In genomic region chr5:173312821-173313220, GRCh38 we compare ENCODE assay signal across 26 cellular contexts.
"Had no signal": no experiment of that assay in that cellular context is flagged by ENCODE, and none has a peak within 500 bp of the region (broad histone marks: within the 10 kb centered on the region; RNA-seq: fewer than 3 reads in every experiment).

No MANE protein-coding gene starts in this region.

- H3K4me1 Mint-ChIP-seq: T-cell had no signal

- H3K9me3 ChIP-seq: body of pancreas had no signal

- H3K27ac Mint-ChIP-seq: activated CD8-positive, alpha-beta T cell treated with anti-CD3 and anti-CD28 coated beads for 36 hours; activated T-cell treated with anti-CD3 and anti-CD28 coated beads, Interleukin-2, amount 50 U/mL, for 72 hours; activated T-helper 2 cell treated with anti-CD3 and anti-CD28 coated beads, Interferon-gamma antibody, Interleukin-2, Interleukin-4, amounts not matched to agents 10 μg/mL and 5 μg/mL and 100 μg/mL, durations not matched to agents 14 hours and 24 hours and 36 hours; T-cell had no signal

- H3K36me3 ChIP-seq: ascending aorta had no signal

- DNase-seq: activated CD4-positive, alpha-beta T cell treated with anti-CD3 and anti-CD28 coated beads for 4 hours; activated CD8-positive, alpha-beta memory T cell treated with anti-CD3 and anti-CD28 coated beads, Interleukin-2, amount 50 U/mL, for 4 hours; activated CD8-positive, alpha-beta T cell treated with anti-CD3 and anti-CD28 coated beads for 36 hours; activated gamma-delta T cell treated with Interleukin-2 at 50 U/mL for 16 hours; activated naive CD4-positive, alpha-beta T cell treated with anti-CD3 and anti-CD28 coated beads, Interleukin-2, amount 50 U/mL, for 16 hours; activated T-cell treated with anti-CD3 and anti-CD28 coated beads, Interleukin-2, amount 50 U/mL, for 72 hours; amniotic stem cell; body of pancreas; central memory CD4-positive, alpha-beta T cell; NCI-H1092; NCI-H1417; NCI-H1930; NCI-H2107; NCI-H2171 treated with DMSO at 0.1 percent for 48 hours; NCI-H226; NCI-H526; NCI-H82; OCI-M1; RPMI8226; T-cell had no signal

- ATAC-seq: activated CD4-positive, CD25-positive, alpha-beta regulatory T cell treated with anti-CD3 and anti-CD28 coated beads, Interleukin-2, amount 50 U/mL, for 24 hours; activated CD8-positive, alpha-beta T cell treated with anti-CD3 and anti-CD28 coated beads for 36 hours; activated T-cell treated with anti-CD3 and anti-CD28 coated beads, Interleukin-2, amount 50 U/mL, for 72 hours; body of pancreas; Panc1; Right ventricle myocardium inferior; T-cell had no signal

- H3K27ac ChIP-seq: ascending aorta, body of pancreas, SK-N-MC had no signal

- H3K36me3 Mint-ChIP-seq: T-cell had no signal

- H3K4me3 ChIP-seq: ascending aorta, body of pancreas, SK-N-MC had no signal

- H3K4me3 Mint-ChIP-seq: activated CD8-positive, alpha-beta T cell treated with anti-CD3 and anti-CD28 coated beads for 36 hours; activated T-cell treated with anti-CD3 and anti-CD28 coated beads, Interleukin-2, amount 50 U/mL, for 72 hours; T-cell had no signal
